ENCODE assay signal across 1 cellular context in genomic region chr1:32742132-32742947, GRCh38.
TF ChIP-seq lines count a peak whose summit lies in the region.

No MANE protein-coding gene starts in this region.

TF ChIP-seq in HEK293, 187 proteins besides CTCF, POLR2A, EP300 and RAD21 (continued from another document):
- TF ChIP-seq ZNF645 (tag by site-specific recombination; IDR thresholded peaks at IDR 0.05) (no peak), ZNF146 (tag by site-specific recombination; IDR thresholded peaks at IDR 0.05) (no peak), ZNF174 (tag by site-specific recombination; IDR thresholded peaks at IDR 0.05) (no peak), ZNF19 (tag by site-specific recombination; IDR thresholded peaks at IDR 0.05; ENCODE audit: low read depth) (no peak), ZNF658 (tag by site-specific recombination; IDR thresholded peaks at IDR 0.05) (no peak), KLF10 (tag by site-specific recombination; IDR thresholded peaks at IDR 0.05) (no peak), ZNF561 (tag by site-specific recombination; IDR thresholded peaks at IDR 0.05; ENCODE audit: borderline replicate concordance) (no peak), ZNF571 (tag by site-specific recombination; IDR thresholded peaks at IDR 0.05) (no peak), KLF8 (tag by site-specific recombination; IDR thresholded peaks at IDR 0.05) (no peak; the same call in 1 of the 2 replicates), RBAK (tag by site-specific recombination; IDR thresholded peaks at IDR 0.05) (no peak), ZBTB11 (tag by site-specific recombination; conservative IDR thresholded peaks at IDR 0.05; ENCODE audit: low read depth) (no peak), ZBTB48 (tag by site-specific recombination; IDR thresholded peaks at IDR 0.05) (no peak; the same call in 1 of the 2 replicates), KLF9 (tag by site-specific recombination; IDR thresholded peaks at IDR 0.05; ENCODE audit: low read depth) (peak; percentile 44), ZNF510 (tag by site-specific recombination; IDR thresholded peaks at IDR 0.05; ENCODE audit: insufficient replicate concordance) (no peak), ZNF423 (tag by site-specific recombination; IDR thresholded peaks at IDR 0.05) (peak; percentile 79), ZNF280D (tag by site-specific recombination; IDR thresholded peaks at IDR 0.05) (no peak), ZNF140 (tag by site-specific recombination; IDR thresholded peaks at IDR 0.05) (no peak), PRDM10 (tag by site-specific recombination; IDR thresholded peaks at IDR 0.05) (0 out of 2 replicates have a peak, but pooled peaks have one; percentile 38), ZNF341 (tag by site-specific recombination; IDR thresholded peaks at IDR 0.05; ENCODE audit: low read depth) (peak; percentile 17; the same call in 1 of the 2 replicates)
